ENCODE assay signal across 1 cellular context in the genomic region with DNA sequence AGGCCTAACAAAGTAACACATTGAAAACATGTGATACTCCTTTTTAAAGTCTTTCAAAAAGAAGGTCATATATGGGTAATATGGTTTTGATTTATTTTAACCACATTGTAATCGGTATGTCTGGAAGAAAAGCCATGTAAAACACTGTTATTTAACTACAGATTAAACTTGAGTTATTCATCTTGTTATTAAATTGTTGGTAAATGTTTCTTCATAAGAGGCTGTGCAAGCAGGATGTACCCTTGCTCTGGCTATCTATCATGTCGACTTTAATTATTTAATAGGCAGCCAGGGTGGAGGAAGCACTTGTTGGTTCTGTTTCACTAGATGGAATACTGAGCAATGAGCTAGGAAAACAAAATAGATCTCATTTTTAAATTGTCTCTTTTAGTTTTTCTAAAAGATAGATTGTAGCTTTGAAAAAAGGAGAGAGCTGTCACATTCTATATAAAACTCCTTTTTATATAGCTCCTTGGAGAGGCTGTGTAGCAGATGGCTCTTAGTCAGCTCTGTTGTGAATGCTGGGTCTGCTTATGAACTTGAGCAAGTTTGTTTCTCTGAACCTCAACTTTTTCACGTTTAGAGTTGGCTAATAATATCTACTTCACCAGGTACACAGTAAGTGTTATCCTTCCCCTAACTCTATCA.
TF ChIP-seq lines count a peak whose summit lies in the region.

No MANE protein-coding gene starts in this region.

TF ChIP-seq in SK-N-SH treated with all-trans-retinoic acid at 6 μM for 48 hours, 23 proteins besides CTCF, POLR2A, EP300 and RAD21 (continued from another document):
- TF ChIP-seq, protein P1, sequence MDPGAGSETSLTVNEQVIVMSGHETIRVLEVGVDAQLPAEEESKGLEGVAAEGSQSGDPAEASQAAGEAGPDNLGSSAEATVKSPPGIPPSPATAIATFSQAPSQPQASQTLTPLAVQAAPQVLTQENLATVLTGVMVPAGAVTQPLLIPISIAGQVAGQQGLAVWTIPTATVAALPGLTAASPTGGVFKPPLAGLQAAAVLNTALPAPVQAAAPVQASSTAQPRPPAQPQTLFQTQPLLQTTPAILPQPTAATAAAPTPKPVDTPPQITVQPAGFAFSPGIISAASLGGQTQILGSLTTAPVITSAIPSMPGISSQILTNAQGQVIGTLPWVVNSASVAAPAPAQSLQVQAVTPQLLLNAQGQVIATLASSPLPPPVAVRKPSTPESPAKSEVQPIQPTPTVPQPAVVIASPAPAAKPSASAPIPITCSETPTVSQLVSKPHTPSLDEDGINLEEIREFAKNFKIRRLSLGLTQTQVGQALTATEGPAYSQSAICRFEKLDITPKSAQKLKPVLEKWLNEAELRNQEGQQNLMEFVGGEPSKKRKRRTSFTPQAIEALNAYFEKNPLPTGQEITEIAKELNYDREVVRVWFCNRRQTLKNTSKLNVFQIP (CRISPR knock-in tag; IDR thresholded peaks at IDR 0.05; ENCODE audit: borderline replicate concordance, low read depth) = peak; percentile 82
- TF ChIP-seq, protein P2, sequence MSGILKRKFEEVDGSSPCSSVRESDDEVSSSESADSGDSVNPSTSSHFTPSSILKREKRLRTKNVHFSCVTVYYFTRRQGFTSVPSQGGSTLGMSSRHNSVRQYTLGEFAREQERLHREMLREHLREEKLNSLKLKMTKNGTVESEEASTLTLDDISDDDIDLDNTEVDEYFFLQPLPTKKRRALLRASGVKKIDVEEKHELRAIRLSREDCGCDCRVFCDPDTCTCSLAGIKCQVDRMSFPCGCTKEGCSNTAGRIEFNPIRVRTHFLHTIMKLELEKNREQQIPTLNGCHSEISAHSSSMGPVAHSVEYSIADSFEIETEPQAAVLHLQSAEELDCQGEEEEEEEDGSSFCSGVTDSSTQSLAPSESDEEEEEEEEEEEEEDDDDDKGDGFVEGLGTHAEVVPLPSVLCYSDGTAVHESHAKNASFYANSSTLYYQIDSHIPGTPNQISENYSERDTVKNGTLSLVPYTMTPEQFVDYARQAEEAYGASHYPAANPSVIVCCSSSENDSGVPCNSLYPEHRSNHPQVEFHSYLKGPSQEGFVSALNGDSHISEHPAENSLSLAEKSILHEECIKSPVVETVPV (CRISPR knock-in tag; IDR thresholded peaks at IDR 0.05) = peak; percentile 60; the same call in 1 of the 2 replicates
- TF ChIP-seq SNAI2 (CRISPR knock-in tag; IDR thresholded peaks at IDR 0.05) (0 out of 2 replicates have a peak, but pooled peaks have one; percentile 10), ZNF565 (CRISPR knock-in tag; conservative IDR thresholded peaks at IDR 0.05; ENCODE audit: low read depth) (no peak), TCF4 (CRISPR knock-in tag; IDR thresholded peaks at IDR 0.05; ENCODE audit: borderline replicate concordance) (peak; percentile 93), ZNF8 (CRISPR knock-in tag; IDR thresholded peaks at IDR 0.05) (0 out of 2 replicates have a peak, but pooled peaks have one; percentile 36), ISL1 (CRISPR knock-in tag; IDR thresholded peaks at IDR 0.05) (peak; percentile 97), ZFP30 (CRISPR knock-in tag; IDR thresholded peaks at IDR 0.05) (no peak)
- TF ChIP-seq, protein P3, sequence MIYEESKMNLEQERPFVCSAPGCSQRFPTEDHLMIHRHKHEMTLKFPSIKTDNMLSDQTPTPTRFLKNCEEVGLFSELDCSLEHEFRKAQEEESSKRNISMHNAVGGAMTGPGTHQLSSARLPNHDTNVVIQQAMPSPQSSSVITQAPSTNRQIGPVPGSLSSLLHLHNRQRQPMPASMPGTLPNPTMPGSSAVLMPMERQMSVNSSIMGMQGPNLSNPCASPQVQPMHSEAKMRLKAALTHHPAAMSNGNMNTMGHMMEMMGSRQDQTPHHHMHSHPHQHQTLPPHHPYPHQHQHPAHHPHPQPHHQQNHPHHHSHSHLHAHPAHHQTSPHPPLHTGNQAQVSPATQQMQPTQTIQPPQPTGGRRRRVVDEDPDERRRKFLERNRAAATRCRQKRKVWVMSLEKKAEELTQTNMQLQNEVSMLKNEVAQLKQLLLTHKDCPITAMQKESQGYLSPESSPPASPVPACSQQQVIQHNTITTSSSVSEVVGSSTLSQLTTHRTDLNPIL (CRISPR knock-in tag; IDR thresholded peaks at IDR 0.05; ENCODE audit: low read depth) = peak; percentile 79
